In the genomic region with DNA sequence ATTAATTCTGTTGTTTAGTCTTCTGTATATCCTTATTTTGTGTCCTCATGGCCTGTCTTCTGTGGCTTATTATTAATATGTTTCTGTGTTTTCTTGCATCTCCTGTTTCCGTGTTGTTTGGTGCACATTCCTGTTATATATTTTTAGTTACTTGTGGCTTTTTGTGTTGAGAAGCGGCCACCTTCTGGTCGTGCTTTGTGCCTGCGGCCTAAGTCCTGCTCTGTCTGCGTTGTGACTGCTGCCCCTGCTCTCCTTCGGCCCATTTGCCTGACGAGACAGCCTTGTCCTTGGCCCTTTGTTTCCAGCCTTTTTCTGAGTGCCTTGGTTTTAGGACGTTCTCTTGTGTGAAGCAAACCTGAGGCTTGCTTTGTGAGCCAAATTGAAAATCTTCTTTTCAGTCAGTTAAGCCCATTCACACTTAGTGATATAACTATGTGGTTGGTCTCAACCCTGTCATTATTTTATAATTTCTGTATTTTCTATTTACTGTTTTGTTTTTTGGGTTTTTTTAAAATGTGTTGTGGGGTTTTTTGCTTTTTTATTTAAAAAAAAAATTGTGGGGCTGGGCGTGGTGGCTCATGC, we compare ENCODE assay signal across 9 cellular contexts. TPM values are rescaled to one million over a fixed set of nuclear protein-coding genes. Genes with fewer than 3 reads are reported as not detected.
DNase-seq lines count a peak whose midpoint lies in the region; TF ChIP-seq lines count a peak whose summit lies in the region.
"Had no signal": no experiment of that assay in that cellular context is flagged by ENCODE, and none has a peak within 500 bp of the region (broad histone marks: within the 10 kb centered on the region; RNA-seq: fewer than 3 reads in every experiment).

No MANE protein-coding gene starts in this region.

- no peaks in the 10 kb centered on the region for H3K27me3 Mint-ChIP-seq in CD4-positive, alpha-beta memory T cell
- H3K27me3 Mint-ChIP-seq in HFFc6 (ENCODE audit: insufficient read depth), result no peaks in the 10 kb centered on the region
- H3K27me3 Mint-ChIP-seq in activated T-helper 2 cell treated with anti-CD3 and anti-CD28 coated beads, Interferon-gamma antibody, Interleukin-2, Interleukin-4, amounts not matched to agents 10 μg/mL and 5 μg/mL and 100 μg/mL, durations not matched to agents 14 hours and 24 hours and 36 hours (ENCODE audit: low read depth), result no peaks in the 10 kb centered on the region

- H3K27me3 ChIP-seq in CD4-positive, alpha-beta memory T cell (ENCODE audit: insufficient read depth, low read length), result no peaks in the 10 kb centered on the region

- H3K27ac Mint-ChIP-seq in CD4-positive, alpha-beta memory T cell, result peak overlapping the region in 4 of 7 donors; percentile 30 to 77 (median 53)
- no peak overlapping the region for H3K27ac Mint-ChIP-seq in HFFc6
- peak overlapping the region; percentile 11 for H3K27ac Mint-ChIP-seq in activated T-helper 2 cell treated with anti-CD3 and anti-CD28 coated beads, Interferon-gamma antibody, Interleukin-2, Interleukin-4, amounts not matched to agents 10 μg/mL and 5 μg/mL and 100 μg/mL, durations not matched to agents 14 hours and 24 hours and 36 hours

- POLR2A ChIA-PET in CD4-positive, alpha-beta memory T cell (lab: Charles Lee; ENCODE audit: partially characterized antibody), result no interaction called here

- no peak overlapping the region for H3K4me3 ChIP-seq in CD4-positive, alpha-beta memory T cell (ENCODE audit: low read length in 2 of 2)

- peaks cover 16 to 25% (median 21%) of the 10 kb centered on the region in 4 donors for H3K4me1 Mint-ChIP-seq in CD4-positive, alpha-beta memory T cell
- H3K4me1 Mint-ChIP-seq in HFFc6 (ENCODE audit: low read depth), result peaks cover 23% of the 10 kb centered on the region
- H3K4me1 Mint-ChIP-seq in activated T-helper 2 cell treated with anti-CD3 and anti-CD28 coated beads, Interferon-gamma antibody, Interleukin-2, Interleukin-4, amounts not matched to agents 10 μg/mL and 5 μg/mL and 100 μg/mL, durations not matched to agents 14 hours and 24 hours and 36 hours (ENCODE audit: low read depth), result peaks cover 21% of the 10 kb centered on the region

- intact Hi-C loops in CD4-positive, alpha-beta memory T cell (cut with micrococcal nuclease), result loop anchor here (5.0 kb wide), 1 partner anchor 35 kb away; no protein-coding TSS in a partner anchor
- intact Hi-C loops in activated T-helper 2 cell treated with anti-CD3 and anti-CD28 coated beads, Interferon-gamma antibody, Interleukin-2, Interleukin-4, amounts not matched to agents 10 μg/mL and 5 μg/mL and 100 μg/mL, durations not matched to agents 14 hours and 24 hours and 36 hours (cut with micrococcal nuclease), result loop anchor here (10.0 kb wide), 1 partner anchor 48 kb away; no protein-coding TSS in a partner anchor
- intact Hi-C loops in cardiac septum (cut with DNase I), result no loop called here

- H3K4me1 ChIP-seq in CD4-positive, alpha-beta memory T cell (ENCODE audit: insufficient read depth, low read length), result peaks cover 18% of the 10 kb centered on the region

- peak; percentile 56 for TF ChIP-seq CTCF in HFFc6 (IDR thresholded peaks at IDR 0.05)

- DNase-seq in CD4-positive, alpha-beta memory T cell, result no peak
- DNase-seq in HFFc6 (no peak), lung microvascular endothelial cell (ENCODE audit: low read depth in 2 of 2) (peak; percentile 47 to 48), NOMO-1 treated with DMSO at 0.1 percent for 48 hours (lab: John Stamatoyannopoulos, UW; ENCODE audit: unreplicated experiment) (no peak), NCI-H1105 treated with DMSO at 0.1 percent for 48 hours (lab: John Stamatoyannopoulos, UW) (no peak), cardiac septum (ENCODE audit: low spot score) (no peak), D341Med (ENCODE audit: low spot score) (no peak)
- DNase-seq in activated T-helper 2 cell treated with anti-CD3 and anti-CD28 coated beads, Interferon-gamma antibody, Interleukin-2, Interleukin-4, amounts not matched to agents 10 μg/mL and 5 μg/mL and 100 μg/mL, durations not matched to agents 14 hours and 24 hours and 36 hours (ENCODE audit: low spot score), result no peak
- DNase-seq: KG1 had no signal

- H3K9me3 Mint-ChIP-seq in CD4-positive, alpha-beta memory T cell, result no peaks in the 10 kb centered on the region
- H3K9me3 Mint-ChIP-seq in HFFc6, result peaks cover 7% of the 10 kb centered on the region
- H3K9me3 Mint-ChIP-seq in activated T-helper 2 cell treated with anti-CD3 and anti-CD28 coated beads, Interferon-gamma antibody, Interleukin-2, Interleukin-4, amounts not matched to agents 10 μg/mL and 5 μg/mL and 100 μg/mL, durations not matched to agents 14 hours and 24 hours and 36 hours, result no peaks in the 10 kb centered on the region

- no peak overlapping the region for H3K27ac ChIP-seq in CD4-positive, alpha-beta memory T cell (ENCODE audit: low read depth, low read length)

- no peaks in the 10 kb centered on the region for H3K9me3 ChIP-seq in CD4-positive, alpha-beta memory T cell (ENCODE audit: control insufficient read depth in 1 of 2, low read length in 2 of 2)

- CTCF ChIA-PET in CD4-positive, alpha-beta memory T cell (lab: Charles Lee; ENCODE audit: partially characterized antibody), result no interaction called here

- H3K36me3 ChIP-seq in CD4-positive, alpha-beta memory T cell (ENCODE audit: insufficient read depth, low read length), result no peaks in the 10 kb centered on the region

- no peak overlapping the region for H3K4me3 Mint-ChIP-seq in CD4-positive, alpha-beta memory T cell
- H3K4me3 Mint-ChIP-seq in HFFc6, result no peak overlapping the region
- H3K4me3 Mint-ChIP-seq in activated T-helper 2 cell treated with anti-CD3 and anti-CD28 coated beads, Interferon-gamma antibody, Interleukin-2, Interleukin-4, amounts not matched to agents 10 μg/mL and 5 μg/mL and 100 μg/mL, durations not matched to agents 14 hours and 24 hours and 36 hours (ENCODE audit: low read depth), result no peak overlapping the region

- H3K36me3 Mint-ChIP-seq in CD4-positive, alpha-beta memory T cell, result peaks cover 6 to 29% of the 10 kb centered on the region in 2 donors
- peaks cover 26% of the 10 kb centered on the region for H3K36me3 Mint-ChIP-seq in HFFc6 (ENCODE audit: low read depth)
- peaks cover 34% of the 10 kb centered on the region for H3K36me3 Mint-ChIP-seq in activated T-helper 2 cell treated with anti-CD3 and anti-CD28 coated beads, Interferon-gamma antibody, Interleukin-2, Interleukin-4, amounts not matched to agents 10 μg/mL and 5 μg/mL and 100 μg/mL, durations not matched to agents 14 hours and 24 hours and 36 hours (ENCODE audit: low read depth)

RNA-seq across cellular contexts. Expression of gene TNIP2, which starts 43.8 kb away (rescaled TPM):
- total RNA-seq in CD4-positive, alpha-beta memory T cell, result 10 to 100 TPM; 50.0 to 50.5 TPM
- 10 to 100 TPM; 45.8 to 48.5 TPM for polyA plus RNA-seq in CD4-positive, alpha-beta memory T cell
- 10 to 100 TPM; 28.6 to 32.0 (median 30.9) TPM for total RNA-seq in HFFc6 (2021; fragmentation: NEBNext Ultra II Directional; extraction: Animal tissue kit (Norgen Biotek cat#: 25700))
- total RNA-seq in activated T-helper 2 cell treated with anti-CD3 and anti-CD28 coated beads, Interferon-gamma antibody, Interleukin-2, Interleukin-4, amounts not matched to agents 10 μg/mL and 5 μg/mL and 100 μg/mL, durations not matched to agents 14 hours and 24 hours and 36 hours, result 69.2 and 72.1 TPM in 2 replicates
- total RNA-seq in lung microvascular endothelial cell, result 58.4 and 70.6 TPM in 2 replicates
- total RNA-seq in cardiac septum, result 22.6 TPM

Comparison
In these comparisons a context has a peak if more than half of its experiments do, and no peak if none do; other contexts are left out.
1. DNase-seq: peak in lung microvascular endothelial cell (2 of 2); none in CD4-positive, alpha-beta memory T cell (0 of 5), HFFc6 (single experiment), activated T-helper 2 cell treated with anti-CD3 and anti-CD28 coated beads, Interferon-gamma antibody, Interleukin-2, Interleukin-4, amounts not matched to agents 10 μg/mL and 5 μg/mL and 100 μg/mL, durations not matched to agents 14 hours and 24 hours and 36 hours (single experiment), NOMO-1 treated with DMSO at 0.1 percent for 48 hours (single experiment), NCI-H1105 treated with DMSO at 0.1 percent for 48 hours (single experiment), cardiac septum (single experiment) and D341Med (single experiment).